8 cellular contexts compared by ENCODE assay signal in the genomic region with DNA sequence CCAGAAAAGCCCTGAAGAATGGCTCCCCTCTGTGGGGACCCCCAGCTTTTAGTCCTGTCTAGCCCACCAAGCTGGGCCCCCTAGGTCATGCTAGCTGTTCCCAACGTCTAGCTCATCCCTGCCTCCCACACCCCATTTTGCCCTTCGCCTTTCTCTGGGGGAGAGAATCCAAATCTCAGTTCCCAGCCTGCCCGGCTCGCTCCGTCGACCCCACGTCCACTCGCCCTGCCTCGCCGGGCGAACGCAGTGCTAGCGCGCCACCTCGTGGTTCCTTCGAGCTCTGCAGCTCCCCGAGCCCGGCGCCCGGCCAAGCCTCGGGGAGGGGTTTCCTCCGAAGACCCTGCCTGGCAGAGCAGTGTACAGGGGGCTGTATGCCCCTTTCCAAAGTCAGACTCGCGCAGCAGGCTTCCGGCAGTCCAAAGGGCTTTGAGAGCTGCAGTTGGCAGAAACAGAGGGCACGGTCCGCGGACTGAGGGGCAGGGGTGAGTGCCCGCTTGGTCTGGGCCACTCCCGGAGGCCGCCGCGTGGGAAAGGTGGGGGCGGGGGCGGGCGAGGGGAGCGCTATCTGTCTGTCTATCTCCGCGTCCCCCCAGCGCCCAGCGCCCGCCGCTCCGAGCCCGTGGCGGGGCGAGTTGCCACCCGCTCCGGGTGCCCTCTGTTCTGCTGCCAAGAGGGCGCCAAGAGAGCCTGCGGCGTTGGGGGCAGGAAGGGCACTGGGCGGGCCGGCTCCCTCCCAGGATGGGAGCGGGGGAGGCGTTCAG. TPM values are rescaled to one million over a fixed set of nuclear protein-coding genes. Genes with fewer than 3 reads are reported as not detected.
DNase-seq lines count a peak whose midpoint lies in the region; ATAC-seq, FAIRE-seq and TF ChIP-seq lines count a peak whose summit lies in the region.

No MANE protein-coding gene starts in this region.

- WGBS in K562 (ENCODE audit: insufficient coverage, low coverage, missing lambda C conversion rate) = 6% methylated on average over 30 of the region's 56 CpGs

- TF ChIP-seq CTCF in LNCaP clone FGC (IDR thresholded peaks at IDR 0.05; ENCODE audit: control insufficient read depth, extremely low read depth, insufficient read depth) = peak; percentile 97
- peak; percentile 93 to 94 (median 93) for TF ChIP-seq CTCF in K562 (IDR thresholded peaks at IDR 0.05 in 2 of 3, conservative IDR thresholded peaks at IDR 0.05 in 1 of 3; ENCODE audit: insufficient read depth in 2 of 3, low read depth in 1 of 3, low read length in 3 of 3)

- TF ChIP-seq EP300 in K562 (IDR thresholded peaks at IDR 0.05; ENCODE audit: low read length) = no peak

- FAIRE-seq in K562 (lab: Jason Lieb, UNC) = peak; percentile 88

- H3K4me2 ChIP-seq in K562 (ENCODE audit: insufficient read depth, low read length) = no peak overlapping the region

- peak; percentile 96 to 98 for TF ChIP-seq RAD21 in K562 (CRISPR knock-in tag; conservative IDR thresholded peaks at IDR 0.05 in 1 of 2, IDR thresholded peaks at IDR 0.05 in 1 of 2)

- no TSS peak for BruUV-seq in K562 (replicated peaks; lab: Mats Ljungman, UMichigan)

- peak; percentile 77 for ATAC-seq in K562

- no peak overlapping the region; a peak in 1 of 4 replicates for H3K9ac ChIP-seq in K562 (ENCODE audit: insufficient read depth in 1 of 2, low read depth in 2 of 2, low read length in 2 of 2)

- H4K20me1 ChIP-seq in K562 (replicated peaks; ENCODE audit: control insufficient read depth, insufficient read depth, low read length) = peaks cover 6% of the 10 kb centered on the region

- H3K36me3 ChIP-seq in K562 (ENCODE audit: control insufficient read depth, insufficient read depth, low read length) = no peaks in the 10 kb centered on the region

- no peaks in the 10 kb centered on the region for H3K9me3 ChIP-seq in K562 (replicated peaks; ENCODE audit: control insufficient read depth, insufficient read depth, low read depth, low read length)

- intact Hi-C loops in K562 (cut with micrococcal nuclease) = loop anchor here (2.0 to 5.0 kb wide), 2 partner anchors 44 to 299 kb away; no protein-coding TSS in a partner anchor

- H3K9me1 ChIP-seq in K562 (ENCODE audit: control insufficient read depth, insufficient read depth, low read length) = no peaks in the 10 kb centered on the region

- H3K79me2 ChIP-seq in K562 (ENCODE audit: control insufficient read depth, insufficient read depth, low read length) = no peaks in the 10 kb centered on the region

- CTCF ChIA-PET in K562 (lab: Yijun Ruan, JAX; ENCODE audit: low intra/inter-chr PET ratio) = interaction anchor here (0.6 to 6.2 kb wide), 10 partner anchors 8 to 429 kb away, joined by 3 to 134 read pairs (median 5); no protein-coding TSS in a partner anchor

- H3K27ac ChIP-seq in K562 (ENCODE audit: extremely low read depth, low read depth, low read length) = no peak overlapping the region

- H3K4me1 ChIP-seq in K562 (replicated peaks in 1 of 2; ENCODE audit: control insufficient read depth in 2 of 2, insufficient read depth in 2 of 2, low read length in 2 of 2) = peaks cover 0 to 25% of the 10 kb centered on the region in 2 experiments; a peak in 2 of 5 replicates

- H3K27me3 ChIP-seq in K562 (ENCODE audit: control insufficient read depth in 2 of 2, insufficient read depth in 2 of 2, low read length in 2 of 2) = peaks cover 34 to 55% of the 10 kb centered on the region in 2 experiments; a peak in 4 of 5 replicates

- POLR2A ChIA-PET in K562 (lab: Yijun Ruan, JAX) = interaction anchor here (1.0 to 1.5 kb wide), 3 partner anchors 69 to 174 kb away, joined by 3 to 8 read pairs (median 3); no protein-coding TSS in a partner anchor

- in situ Hi-C loops in K562 (cut with MboI) = loop anchor here (5.0 kb wide), 2 partner anchors 134 to 424 kb away; no protein-coding TSS in a partner anchor

- no peak overlapping the region for H2AFZ ChIP-seq in K562 (ENCODE audit: low read depth, low read length)

- peak overlapping the region; percentile 42 for H3K4me3 ChIP-seq in LNCaP clone FGC (ENCODE audit: low read depth, low read length)
- no peak overlapping the region for H3K4me3 ChIP-seq in K562

- DNase-seq in EH (ENCODE audit: low read depth) (peak; percentile 44), LNCaP clone FGC (ENCODE audit: low read depth) (no peak), T-helper 22 cell (ENCODE audit: low read depth) (peak; percentile 27), K562 (ENCODE audit: extremely low read depth in 1 of 4, low spot score in 3 of 4) (peak; percentile 61 to 83 (median 78)), islet precursor cell (peak; percentile 84), epidermal melanocyte (ENCODE audit: insufficient read length, low spot score) (no peak), cortex of kidney (lab: John Stamatoyannopoulos, UW) (no peak)
- DNase-seq in stimulated activated CD4-positive, alpha-beta T cell treated with anti-CD3 and anti-CD28 coated beads, Interleukin-2, amount 100 ng/mL, for 4 hours (ENCODE audit: low read depth) = peak; percentile 50

- no peak for TF ChIP-seq POLR2A in K562 (conservative IDR thresholded peaks at IDR 0.05)

TF ChIP-seq in K562, 482 proteins besides CTCF, POLR2A, EP300 and RAD21 (continues in another document):
- TF ChIP-seq ZNF740 (CRISPR knock-in tag; IDR thresholded peaks at IDR 0.05) (peak; percentile 77), ZNF740 (tag; IDR thresholded peaks at IDR 0.05) (no peak), SRSF1 (IDR thresholded peaks at IDR 0.05; ENCODE audit: low read depth, low read length) (no peak), ARID2 (IDR thresholded peaks at IDR 0.05) (peak; percentile 94)

RNA-seq across cellular contexts. Expression of gene DLX3, which starts 1.7 kb away (rescaled TPM):
- not detected in 2 replicates for total RNA-seq in K562 (2011; cell fraction: chromatin; rRNA removed; ENCODE audit: low replicate concordance)
- not detected in 2 replicates for total RNA-seq in K562 (2011; cell fraction: nucleolus; rRNA removed)
- not detected in 2 replicates for total RNA-seq in K562 (2011; cell fraction: nucleoplasm; rRNA removed)
- total RNA-seq in K562 (2014; rRNA removed) (not detected in 2 replicates), K562 (2014; rRNA removed; fragmentation: Illumina TruSeq; extraction: Trizol) (not detected in 2 replicates), K562 (2015; rRNA removed; fragmentation: Illumina TruSeq; extraction: Trizol) (not detected in 2 replicates), K562 (2021) (not detected in 2 replicates)
- polyA plus RNA-seq in K562 (2011; rRNA removed) (not detected in 2 replicates), K562 (2014; fragmentation: Illumina TruSeq; extraction: Trizol) (not detected in 2 replicates), K562 (2014; fragmentation: Nextera tagmentation; extraction: Ambion mirVana) (not detected), K562 (2014; rRNA removed) (not detected in 2 replicates)
- polyA plus RNA-seq in K562 (2011; cell fraction: cytosol; rRNA removed) = not detected in 2 replicates
- polyA plus RNA-seq in K562 (2011; cell fraction: nucleus; rRNA removed) = not detected in 2 replicates
- polyA plus RNA-seq in K562 (2012) = not detected in 2 replicates
- polyA minus RNA-seq in K562 (2011; rRNA and poly(A)+ RNA removed) = not detected in 2 replicates
- polyA minus RNA-seq in K562 (2011; cell fraction: cytosol; rRNA and poly(A)+ RNA removed) = not detected in 2 replicates
- polyA minus RNA-seq in K562 (2011; cell fraction: nucleus; rRNA and poly(A)+ RNA removed) = not detected in 2 replicates

RNA-seq across cellular contexts. Expression of gene DLX4, which starts 27.7 kb away (rescaled TPM):
- total RNA-seq in K562 (2011; cell fraction: chromatin; rRNA removed; ENCODE audit: low replicate concordance) = 2.6 and 9.0 TPM in 2 replicates
- 5.0 and 6.3 TPM in 2 replicates for total RNA-seq in K562 (2011; cell fraction: nucleolus; rRNA removed)
- 3.4 and 4.4 TPM in 2 replicates for total RNA-seq in K562 (2011; cell fraction: nucleoplasm; rRNA removed)
- total RNA-seq in K562 (2014; rRNA removed) (0.32 and 0.41 TPM in 2 replicates), K562 (2014; rRNA removed; fragmentation: Illumina TruSeq; extraction: Trizol) (0.25 and 0.32 TPM in 2 replicates), K562 (2015; rRNA removed; fragmentation: Illumina TruSeq; extraction: Trizol) (0.58 and 0.83 TPM in 2 replicates), K562 (2021) (1.7 TPM in 2 replicates)
- polyA plus RNA-seq in K562 (2011; rRNA removed) (1.6 and 2.2 TPM in 2 replicates), K562 (2014; fragmentation: Illumina TruSeq; extraction: Trizol) (0.96 and 1.1 TPM in 2 replicates), K562 (2014; fragmentation: Nextera tagmentation; extraction: Ambion mirVana) (under 1 TPM; 0.15 to 0.39 TPM), K562 (2014; rRNA removed) (0.58 and 1.2 TPM in 2 replicates)
- 0.84 and 2.2 TPM in 2 replicates for polyA plus RNA-seq in K562 (2011; cell fraction: cytosol; rRNA removed)
- 5.6 and 15.3 TPM in 2 replicates for polyA plus RNA-seq in K562 (2011; cell fraction: nucleus; rRNA removed)
- polyA plus RNA-seq in K562 (2012) = 1.6 and 4.2 TPM in 2 replicates
- polyA minus RNA-seq in K562 (2011; rRNA and poly(A)+ RNA removed) = 0.72 and 1.4 TPM in 2 replicates
- polyA minus RNA-seq in K562 (2011; cell fraction: cytosol; rRNA and poly(A)+ RNA removed) = 0.82 and 1.2 TPM in 2 replicates
- 0.67 and 3.2 TPM in 2 replicates for polyA minus RNA-seq in K562 (2011; cell fraction: nucleus; rRNA and poly(A)+ RNA removed)

RNA-seq across cellular contexts. Expression of gene ITGA3, which starts 59.2 kb away (rescaled TPM):
- 0.19 and 1.1 TPM in 2 replicates for total RNA-seq in K562 (2011; cell fraction: chromatin; rRNA removed; ENCODE audit: low replicate concordance)
- total RNA-seq in K562 (2011; cell fraction: nucleolus; rRNA removed) = 1.1 and 4.2 TPM in 2 replicates
- total RNA-seq in K562 (2011; cell fraction: nucleoplasm; rRNA removed) = 0.51 and 1.1 TPM in 2 replicates
- 0.05 and 0.20 TPM in 2 replicates for total RNA-seq in K562 (2014; rRNA removed)
- 0.10 and 0.33 TPM in 2 replicates for total RNA-seq in K562 (2014; rRNA removed; fragmentation: Illumina TruSeq; extraction: Trizol)
- total RNA-seq in K562 (2015; rRNA removed; fragmentation: Illumina TruSeq; extraction: Trizol) = 0.11 and 0.14 TPM in 2 replicates
- 0.75 and 1.3 TPM in 2 replicates for total RNA-seq in K562 (2021)
- 0.15 and 0.16 TPM in 2 replicates for polyA plus RNA-seq in K562 (2011; rRNA removed)
- 0.13 and 0.30 TPM in 2 replicates for polyA plus RNA-seq in K562 (2011; cell fraction: cytosol; rRNA removed)
- 0.86 and 1.1 TPM in 2 replicates for polyA plus RNA-seq in K562 (2011; cell fraction: nucleus; rRNA removed)
- 0.35 and 1.4 TPM in 2 replicates for polyA plus RNA-seq in K562 (2012)
- polyA plus RNA-seq in K562 (2014; fragmentation: Illumina TruSeq; extraction: Trizol) = 0.13 and 0.24 TPM in 2 replicates
- polyA plus RNA-seq in K562 (2014; fragmentation: Nextera tagmentation; extraction: Ambion mirVana) = not detected
- polyA plus RNA-seq in K562 (2014; rRNA removed) = 0.03 TPM in 2 replicates
- 1.1 TPM in 1 of 2 replicates, not detected in the other for polyA minus RNA-seq in K562 (2011; rRNA and poly(A)+ RNA removed)
- 0.19 and 2.6 TPM in 2 replicates for polyA minus RNA-seq in K562 (2011; cell fraction: cytosol; rRNA and poly(A)+ RNA removed)
- polyA minus RNA-seq in K562 (2011; cell fraction: nucleus; rRNA and poly(A)+ RNA removed) = 0.56 and 0.67 TPM in 2 replicates

Comparison
In these comparisons a context has a peak if more than half of its experiments do, and no peak if none do; other contexts are left out.
1. DNase-seq: peak in EH (single experiment), T-helper 22 cell (single experiment), K562 (4 of 4), islet precursor cell (single experiment) and stimulated activated CD4-positive, alpha-beta T cell treated with anti-CD3 and anti-CD28 coated beads, Interleukin-2, amount 100 ng/mL, for 4 hours (single experiment); none in LNCaP clone FGC (single experiment), epidermal melanocyte (single experiment) and cortex of kidney (single experiment).